23 cellular contexts compared by ENCODE assay signal in the genomic region with DNA sequence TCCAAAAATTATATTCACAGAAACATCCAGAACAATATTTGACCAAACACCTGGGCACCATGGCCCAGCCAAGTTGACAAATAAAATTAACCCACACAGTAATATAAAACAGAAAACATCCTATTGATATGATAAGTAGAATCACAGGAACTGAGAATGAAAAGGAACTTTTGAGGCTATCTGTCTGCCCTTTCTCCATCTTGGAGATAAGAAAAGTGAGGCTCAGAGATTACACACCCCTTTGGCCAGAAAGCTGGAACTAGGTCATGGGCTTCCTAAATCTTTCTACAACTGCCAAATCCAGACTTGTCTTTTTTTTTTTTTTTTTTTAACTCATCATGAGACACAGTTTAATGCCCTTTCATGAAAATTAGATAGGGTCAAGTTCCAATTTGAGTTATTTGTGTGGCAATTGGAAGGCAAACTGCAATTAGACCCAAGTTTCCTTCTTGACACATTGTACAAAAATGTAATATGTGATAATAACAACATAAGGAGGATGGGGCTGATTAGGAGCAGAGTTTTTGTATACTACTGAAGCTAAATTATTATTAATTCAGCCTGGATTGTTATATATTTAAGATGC.
"Had no signal": no experiment of that assay in that cellular context is flagged by ENCODE, and none has a peak within 500 bp of the region (broad histone marks: within the 10 kb centered on the region; RNA-seq: fewer than 3 reads in every experiment).

No MANE protein-coding gene starts in this region.

- DNase-seq: activated CD4-positive, alpha-beta T cell treated with anti-CD3 and anti-CD28 coated beads for 36 hours; activated CD4-positive, alpha-beta T cell treated with anti-CD3 and anti-CD28 coated beads, Interleukin-2, amount 50 U/mL, for 4 hours; activated CD8-positive, alpha-beta memory T cell treated with anti-CD3 and anti-CD28 coated beads for 24 hours; activated naive CD4-positive, alpha-beta T cell treated with Interleukin-2 at 50 U/mL for 16 hours; activated naive CD8-positive, alpha-beta T cell treated with anti-CD3 and anti-CD28 coated beads, Interleukin-2, amount 10 ng/mL, durations not matched to agents 7 days and 5 days; activated T-cell treated with anti-CD3 and anti-CD28 coated beads, Interleukin-2, amount 50 U/mL, for 48 hours; anterior cingulate cortex; effector CD4-positive, alpha-beta T cell; erythroblast; head of caudate nucleus; hypothalamus; left ventricle myocardium inferior; mammary epithelial cell; midbrain; pancreas; psoas muscle; stimulated activated CD4-positive, alpha-beta T cell treated with anti-CD3 and anti-CD28 coated beads, Interleukin-12 subunit alpha, Interleukin-12 subunit beta, amount 100 ng/mL, for 4 hours; stimulated activated CD4-positive, alpha-beta T cell treated with anti-CD3 and anti-CD28 coated beads, Interleukin-4, amount 100 ng/mL, for 4 hours; stimulated activated naive CD8-positive, alpha-beta T cell treated with anti-CD3 and anti-CD28 coated beads, Interleukin-15, Interleukin-2, amounts not matched to agents 100 U/mL and 50 U/mL, for 24 hours; upper lobe of left lung had no signal

- H3K4me1 ChIP-seq: gastroesophageal sphincter, left ventricle myocardium inferior, pancreas, psoas muscle, right atrium auricular region, upper lobe of left lung had no signal

- H3K9me3 ChIP-seq: gastroesophageal sphincter, left ventricle myocardium inferior, neutrophil, pancreas, psoas muscle, right atrium auricular region, upper lobe of left lung had no signal

- H3K4me3 ChIP-seq: gastroesophageal sphincter, left ventricle myocardium inferior, pancreas, psoas muscle, right atrium auricular region, upper lobe of left lung had no signal

- H3K36me3 ChIP-seq: gastroesophageal sphincter, left ventricle myocardium inferior, neutrophil, pancreas, right atrium auricular region, upper lobe of left lung had no signal

- H3K27ac ChIP-seq: gastroesophageal sphincter, left ventricle myocardium inferior, neutrophil, pancreas, psoas muscle, right atrium auricular region, upper lobe of left lung had no signal

- ATAC-seq: activated CD4-positive, alpha-beta T cell treated with anti-CD3 and anti-CD28 coated beads for 36 hours; gastroesophageal sphincter; pancreas; psoas muscle; stimulated activated naive CD8-positive, alpha-beta T cell treated with anti-CD3 and anti-CD28 coated beads, Interleukin-15, Interleukin-2, amounts not matched to agents 100 U/mL and 50 U/mL, for 24 hours had no signal

- H3K27me3 ChIP-seq: gastroesophageal sphincter, pancreas, right atrium auricular region, upper lobe of left lung had no signal
